ENCODE assay signal across 29 cellular contexts in the genomic region with DNA sequence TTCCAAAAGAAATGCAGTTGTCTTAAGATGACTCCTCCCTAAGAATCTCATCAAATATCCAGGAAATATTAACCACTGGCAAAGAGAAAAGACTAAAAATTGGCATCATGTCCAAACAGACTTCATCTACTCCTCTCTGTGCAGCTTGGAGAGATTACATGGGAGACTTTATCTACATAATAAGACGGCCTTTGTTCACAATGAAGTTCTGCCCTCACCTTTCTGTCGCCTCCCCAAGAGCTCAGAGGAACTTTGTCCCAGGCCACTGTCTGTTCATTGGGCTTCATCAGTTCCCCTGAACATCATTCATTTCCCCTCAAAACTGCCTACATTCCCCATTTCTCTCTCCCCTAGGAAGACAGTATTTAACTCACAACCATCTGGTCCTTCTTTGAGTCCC.
"Had no signal": no experiment of that assay in that cellular context is flagged by ENCODE, and none has a peak within 500 bp of the region (broad histone marks: within the 10 kb centered on the region; RNA-seq: fewer than 3 reads in every experiment).

No MANE protein-coding gene starts in this region.

- H3K36me3 ChIP-seq: brain microvascular endothelial cell had no signal

- H3K36me3 Mint-ChIP-seq: activated CD4-positive, alpha-beta memory T cell treated with anti-CD3 and anti-CD28 coated beads for 36 hours; activated naive CD4-positive, alpha-beta T cell treated with anti-CD3 and anti-CD28 coated beads, Interleukin-2, amount 10 ng/mL, durations not matched to agents 7 days and 5 days had no signal

- H3K4me1 Mint-ChIP-seq: activated naive CD8-positive, alpha-beta T cell treated with anti-CD3 and anti-CD28 coated beads, Interleukin-2, amount 50 U/mL, for 24 hours had no signal

- H3K4me3 ChIP-seq: K562 had no signal

- FAIRE-seq: K562, RCC 7860 had no signal

- H3K27ac Mint-ChIP-seq: activated B cell treated with CpG ODN at 0.5 μM for 24 hours; activated CD4-positive, alpha-beta memory T cell treated with anti-CD3 and anti-CD28 coated beads for 36 hours; activated naive CD4-positive, alpha-beta T cell treated with anti-CD3 and anti-CD28 coated beads, Interleukin-2, amount 10 ng/mL, durations not matched to agents 7 days and 5 days; activated naive CD8-positive, alpha-beta T cell; activated naive CD8-positive, alpha-beta T cell treated with anti-CD3 and anti-CD28 coated beads, Interleukin-2, amount 50 U/mL, for 24 hours had no signal

- ATAC-seq: activated naive CD8-positive, alpha-beta T cell treated with anti-CD3 and anti-CD28 coated beads, Interleukin-2, amount 50 U/mL, for 24 hours; K562; Right ventricle myocardium inferior; SK-N-SH treated with all-trans-retinoic acid at 6 μM for 48 hours had no signal

- H3K27me3 ChIP-seq: brain microvascular endothelial cell had no signal

- H3K9me3 Mint-ChIP-seq: activated B cell treated with CpG ODN at 0.5 μM for 24 hours; activated naive CD4-positive, alpha-beta T cell treated with anti-CD3 and anti-CD28 coated beads, Interleukin-2, amount 10 ng/mL, durations not matched to agents 7 days and 5 days; activated naive CD8-positive, alpha-beta T cell treated with anti-CD3 and anti-CD28 coated beads, Interleukin-2, amount 50 U/mL, for 24 hours had no signal

- H3K4me3 Mint-ChIP-seq: activated B cell treated with CpG ODN at 0.5 μM for 24 hours; activated CD4-positive, alpha-beta memory T cell treated with anti-CD3 and anti-CD28 coated beads for 36 hours; activated naive CD4-positive, alpha-beta T cell treated with anti-CD3 and anti-CD28 coated beads, Interleukin-2, amount 10 ng/mL, durations not matched to agents 7 days and 5 days; activated naive CD8-positive, alpha-beta T cell; activated naive CD8-positive, alpha-beta T cell treated with anti-CD3 and anti-CD28 coated beads, Interleukin-2, amount 50 U/mL, for 24 hours had no signal

- DNase-seq: activated B cell treated with CpG ODN at 0.5 μM for 24 hours; activated CD4-positive, alpha-beta memory T cell treated with anti-CD3 and anti-CD28 coated beads for 36 hours; activated CD4-positive, alpha-beta T cell treated with anti-CD3 and anti-CD28 coated beads for 4 hours; activated CD4-positive, alpha-beta T cell treated with anti-CD3 and anti-CD28 coated beads, Interleukin-2, amount 50 U/mL, for 1 hour; activated CD4-positive, CD25-positive, alpha-beta regulatory T cell treated with anti-CD3 and anti-CD28 coated beads, Interleukin-2, amount 50 U/mL, for 72 hours; activated CD8-positive, alpha-beta memory T cell treated with anti-CD3 and anti-CD28 coated beads, Interleukin-2, amount 50 U/mL, for 48 hours; activated effector memory CD4-positive, alpha-beta T cell treated with Interleukin-2 at 50 U/mL for 16 hours; activated naive CD4-positive, alpha-beta T cell treated with anti-CD3 and anti-CD28 coated beads, Interleukin-2, amount 10 ng/mL, durations not matched to agents 7 days and 5 days; activated naive CD8-positive, alpha-beta T cell treated with anti-CD3 and anti-CD28 coated beads, Interleukin-2, amount 50 U/mL, for 24 hours; activated T-cell treated with anti-CD3 and anti-CD28 coated beads, Interleukin-2, amount 50 U/mL, for 48 hours; anterior cingulate cortex; brain microvascular endothelial cell; NCI-H1092 treated with DMSO at 0.1 percent for 48 hours; NCI-H1417; NCI-H146; NCI-H187; NCI-H345; NCI-H524 treated with DMSO at 0.1 percent for 48 hours; PC-3; SIG-M5; T-helper 1 cell; T-helper 2 cell; T-helper 9 cell had no signal

- H3K27ac ChIP-seq: brain microvascular endothelial cell, VCaP had no signal

- H3K27me3 Mint-ChIP-seq: activated B cell treated with CpG ODN at 0.5 μM for 24 hours; activated CD4-positive, alpha-beta memory T cell treated with anti-CD3 and anti-CD28 coated beads for 36 hours; activated naive CD4-positive, alpha-beta T cell treated with anti-CD3 and anti-CD28 coated beads, Interleukin-2, amount 10 ng/mL, durations not matched to agents 7 days and 5 days; activated naive CD8-positive, alpha-beta T cell; activated naive CD8-positive, alpha-beta T cell treated with anti-CD3 and anti-CD28 coated beads, Interleukin-2, amount 50 U/mL, for 24 hours had no signal
